Comparison of ENCODE assay signal across 14 cellular contexts in genomic region chr9:90770339-90770738, GRCh38. TPM values are rescaled to one million over a fixed set of nuclear protein-coding genes. Genes with fewer than 3 reads are reported as not detected.
A peak's percentile ranks its signal among the peaks of the same experiment; 100 is the strongest.
DNase-seq lines count a peak whose midpoint lies in the region; ATAC-seq lines count a peak whose summit lies in the region.
"Had no signal": no experiment of that assay in that cellular context is flagged by ENCODE, and none has a peak within 500 bp of the region (broad histone marks: within the 10 kb centered on the region; RNA-seq: fewer than 3 reads in every experiment).

No MANE protein-coding gene starts in this region.

- intact Hi-C loops in right cardiac atrium (cut with DNase I) = no loop called here
- intact Hi-C loops in left colon (cut with DNase I, micrococcal nuclease) = no loop called here

- no peaks in the 10 kb centered on the region for H3K4me1 ChIP-seq in right cardiac atrium (ENCODE audit: control insufficient read depth, insufficient read depth, low read length)

- 98% methylated on average over 1 of the region's 1 CpG for WGBS in right cardiac atrium

- H3K27ac ChIP-seq in right cardiac atrium (ENCODE audit: low read length) = no peak overlapping the region

- DNase-seq in GF-D8 (lab: John Stamatoyannopoulos, UW) (peak; percentile 28), OCI-M1 (lab: John Stamatoyannopoulos, UW) (peak; percentile 31), UCSD-AML1 (lab: John Stamatoyannopoulos, UW; ENCODE audit: unreplicated experiment) (no peak), right cardiac atrium (no peak), left colon (no peak), glomerular visceral epithelial cell (ENCODE audit: extremely low spot score) (no peak)
- DNase-seq: immature natural killer cell; natural killer cell; NCI-H187 treated with DMSO at 0.1 percent for 48 hours; stimulated activated CD4-positive, alpha-beta T cell treated with anti-CD3 and anti-CD28 coated beads, Interleukin-12 subunit alpha, Interleukin-12 subunit beta, amount 100 ng/mL, for 4 hours had no signal

- no peak overlapping the region for H3K4me3 ChIP-seq in right cardiac atrium (ENCODE audit: low read length)

- ATAC-seq in GM19372 (IDR thresholded peaks at IDR 0.05; ENCODE audit: low read depth, unreplicated experiment) (peak; percentile 63), HG03135 (IDR thresholded peaks at IDR 0.05; ENCODE audit: unreplicated experiment) (peak; percentile 66), right cardiac atrium (no peak), left colon (no peak)
- ATAC-seq: activated T-helper 17 cell treated with anti-CD3 and anti-CD28 coated beads, Interleukin-2, amount 50 U/mL, for 72 hours; esophagus mucosa had no signal

- H3K9me3 ChIP-seq in right cardiac atrium (ENCODE audit: control insufficient read depth, low read length) = no peaks in the 10 kb centered on the region

- H3K27me3 ChIP-seq in right cardiac atrium (ENCODE audit: control insufficient read depth, insufficient read depth) = no peaks in the 10 kb centered on the region

RNA-seq across cellular contexts. Expression of gene SYK, which starts 31.3 kb away (rescaled TPM):
- total RNA-seq in right cardiac atrium (1 to 10 TPM; 6.6 to 9.5 (median 7.5) TPM), left colon (10 to 100 TPM; 45.1 to 59.7 TPM)
- 0.97 TPM for polyA plus RNA-seq in right cardiac atrium

Comparison
In these comparisons a context has a peak if more than half of its experiments do, and no peak if none do; other contexts are left out.
1. DNase-seq: peak in GF-D8 (single experiment) and OCI-M1 (single experiment); none in UCSD-AML1 (single experiment), right cardiac atrium (0 of 3), left colon (0 of 2) and glomerular visceral epithelial cell (single experiment).
2. ATAC-seq: peak in GM19372 (single experiment) and HG03135 (single experiment); none in right cardiac atrium (0 of 2) and left colon (single experiment).
3. RNA of gene SYK, which starts 31.3 kb away (total RNA-seq): 45.1 to 59.7 TPM in left colon; 6.6 to 9.5 TPM in right cardiac atrium; every median in the first group is over 4 times any median in the second.